In genomic region chr14:21279783-21280182, GRCh38 we compare ENCODE assay signal across 26 cellular contexts. TPM values are rescaled to one million over a fixed set of nuclear protein-coding genes. Genes with fewer than 3 reads are reported as not detected.
DNase-seq lines count a peak whose midpoint lies in the region; ATAC-seq, FAIRE-seq and TF ChIP-seq lines count a peak whose summit lies in the region.
"Had no signal": no experiment of that assay in that cellular context is flagged by ENCODE, and none has a peak within 500 bp of the region (broad histone marks: within the 10 kb centered on the region; RNA-seq: fewer than 3 reads in every experiment).

TSS of gene RPGRIP1 (plus strand) at chr14:21280083. CDS start at chr14:21287977, 7,894 bp downstream.

- no peaks in the 10 kb centered on the region for H3K9me3 ChIP-seq in SK-N-MC (ENCODE audit: low read depth, low read length)
- no peaks in the 10 kb centered on the region for H3K9me3 ChIP-seq in testis
- H3K9me3 ChIP-seq: A549, BE2C, HAP-1 had no signal

- H3K9ac ChIP-seq in SK-N-MC (ENCODE audit: insufficient read length), result no peak within 1 kb of the TSS
- H3K9ac ChIP-seq: BLaER1 treated with 17β-estradiol and CSF1 and Interleukin-3, amounts not matched to agents 10 nM and 100 nM had no signal

- DNase-seq in D721Med (ENCODE audit: insufficient read length, low spot score) (no peak), NCI-H524 treated with DMSO at 0.1 percent for 48 hours (lab: John Stamatoyannopoulos, UW) (peak; percentile 27), SK-N-MC (ENCODE audit: low read depth, low spot score) (no peak), testis (no peak), NCI-H146 (lab: John Stamatoyannopoulos, UW) (no peak)
- DNase-seq in natural killer cell treated with Interleukin-12 subunit alpha and Interleukin-12 subunit beta and Interleukin-15 and Interleukin-18, amount 100 ng/mL, for 72 hours (ENCODE audit: low spot score), result no peak
- DNase-seq: 8988T; ACHN; AML-193; BE2C; CD4-positive, alpha-beta T cell; CD8-positive, alpha-beta memory T cell; DMS53; DMS79 treated with DMSO at 0.1 percent for 48 hours; GF-D8 had no signal

- H3K27me3 ChIP-seq in testis, result no peaks in the 10 kb centered on the region
- H3K27me3 ChIP-seq: BE2C; BLaER1 treated with 17β-estradiol and CSF1 and Interleukin-3, amounts not matched to agents 10 nM and 100 nM had no signal

- no peak for ATAC-seq in natural killer cell treated with Interleukin-12 subunit alpha and Interleukin-12 subunit beta and Interleukin-15 and Interleukin-18, amount 100 ng/mL, for 72 hours
- no peak for ATAC-seq in HG02981 (IDR thresholded peaks at IDR 0.05; ENCODE audit: unreplicated experiment)
- ATAC-seq: A549, GM23338 had no signal

- H3K27ac ChIP-seq in SK-N-MC (peak within 1 kb of the TSS; percentile 50; the same call in 1 of the 2 replicates), testis (no peak within 1 kb of the TSS)
- H3K27ac ChIP-seq: A549; BLaER1 treated with 17β-estradiol and CSF1 and Interleukin-3, amounts not matched to agents 10 nM and 100 nM had no signal

- no peak within 1 kb of the TSS for H3K27ac Mint-ChIP-seq in natural killer cell treated with Interleukin-12 subunit alpha and Interleukin-12 subunit beta and Interleukin-15 and Interleukin-18, amount 100 ng/mL, for 72 hours
- H3K27ac Mint-ChIP-seq: CD4-positive, alpha-beta T cell; GM23338 had no signal

- peaks cover 0 to 1% of the 10 kb centered on the region in 2 donors for H3K27me3 Mint-ChIP-seq in natural killer cell treated with Interleukin-12 subunit alpha and Interleukin-12 subunit beta and Interleukin-15 and Interleukin-18, amount 100 ng/mL, for 72 hours

- no peak for TF ChIP-seq CTCF in D721Med (IDR thresholded peaks at IDR 0.05; ENCODE audit: insufficient read depth, missing control alignments)
- no peak for TF ChIP-seq CTCF in testis (IDR thresholded peaks at IDR 0.05)

- H3K36me3 Mint-ChIP-seq in natural killer cell treated with Interleukin-12 subunit alpha and Interleukin-12 subunit beta and Interleukin-15 and Interleukin-18, amount 100 ng/mL, for 72 hours, result no peaks in the 10 kb centered on the region
- H3K36me3 Mint-ChIP-seq: CD14-positive monocyte; CD8-positive, alpha-beta memory T cell had no signal

- H3K36me3 ChIP-seq in SK-N-MC (ENCODE audit: insufficient read depth, low read length), result no peaks in the 10 kb centered on the region
- no peaks in the 10 kb centered on the region for H3K36me3 ChIP-seq in testis (ENCODE audit: low read depth, missing control alignments)
- H3K36me3 ChIP-seq: BE2C; BLaER1 treated with 17β-estradiol and CSF1 and Interleukin-3, amounts not matched to agents 10 nM and 100 nM; HAP-1 had no signal

- no peaks in the 10 kb centered on the region for H3K4me1 ChIP-seq in testis
- H3K4me1 ChIP-seq: A549, BE2C, HAP-1 had no signal

- intact Hi-C loops in testis (cut with DNase I; ENCODE audit: low total_unique reads), result no loop called here

- H3K9me3 Mint-ChIP-seq in natural killer cell treated with Interleukin-12 subunit alpha and Interleukin-12 subunit beta and Interleukin-15 and Interleukin-18, amount 100 ng/mL, for 72 hours, result no peaks in the 10 kb centered on the region
- H3K9me3 Mint-ChIP-seq: CD4-positive, alpha-beta T cell; CD8-positive, alpha-beta memory T cell; GM23338 had no signal

- 82 to 89% methylated on average over 2 of the region's 2 CpGs for WGBS in testis, 2 donors

- no peak for TF ChIP-seq POLR2A in testis (IDR thresholded peaks at IDR 0.05)

- peaks cover 0 to 3% of the 10 kb centered on the region in 2 donors for H3K4me1 Mint-ChIP-seq in natural killer cell treated with Interleukin-12 subunit alpha and Interleukin-12 subunit beta and Interleukin-15 and Interleukin-18, amount 100 ng/mL, for 72 hours (ENCODE audit: low read depth in 2 of 2)
- H3K4me1 Mint-ChIP-seq: GM23338 had no signal

- H3K4me3 Mint-ChIP-seq in natural killer cell treated with Interleukin-12 subunit alpha and Interleukin-12 subunit beta and Interleukin-15 and Interleukin-18, amount 100 ng/mL, for 72 hours, result no peak within 1 kb of the TSS
- H3K4me3 Mint-ChIP-seq: CD14-positive monocyte; CD4-positive, alpha-beta T cell; CD8-positive, alpha-beta memory T cell; GM23338 had no signal

- FAIRE-seq in D721Med (lab: Jason Lieb, UNC), result peak; percentile 81
- FAIRE-seq: A549, GM12891, GM18507, H54 had no signal

- no peak within 1 kb of the TSS for H3K4me3 ChIP-seq in SK-N-MC
- no peak within 1 kb of the TSS for H3K4me3 ChIP-seq in testis
- H3K4me3 ChIP-seq: A549; BLaER1 treated with 17β-estradiol and CSF1 and Interleukin-3, amounts not matched to agents 10 nM and 100 nM; GM23338; HAP-1 had no signal

RNA-seq across cellular contexts. Expression of gene RPGRIP1, which starts in this region (rescaled TPM):
- total RNA-seq in testis, result 10 to 100 TPM; 35.7 to 38.9 TPM
- polyA plus RNA-seq in testis (ENCODE audit: insufficient read depth, low read depth, low replicate concordance), result 110 TPM
- total RNA-seq in natural killer cell treated with Interleukin-12 subunit alpha and Interleukin-12 subunit beta and Interleukin-15 and Interleukin-18, amount 100 ng/mL, for 72 hours, result under 1 TPM in 1 of 2 donors, not detected in 1; 0.17 TPM
- total RNA-seq: CD4-positive, alpha-beta T cell; CD8-positive, alpha-beta memory T cell; Daoy; G401 had no signal
- polyA plus RNA-seq: CD8-positive, alpha-beta memory T cell had no signal

Comparison
In these comparisons a context has a peak if more than half of its experiments do, and no peak if none do; other contexts are left out.
1. RNA of gene RPGRIP1 (total RNA-seq): 35.7 to 38.9 TPM in testis; 0.17 TPM in natural killer cell treated with Interleukin-12 subunit alpha and Interleukin-12 subunit beta and Interleukin-15 and Interleukin-18, amount 100 ng/mL, for 72 hours; every median in the first group is over 10 times any median in the second.